23 cellular contexts compared by ENCODE assay signal in the genomic region with DNA sequence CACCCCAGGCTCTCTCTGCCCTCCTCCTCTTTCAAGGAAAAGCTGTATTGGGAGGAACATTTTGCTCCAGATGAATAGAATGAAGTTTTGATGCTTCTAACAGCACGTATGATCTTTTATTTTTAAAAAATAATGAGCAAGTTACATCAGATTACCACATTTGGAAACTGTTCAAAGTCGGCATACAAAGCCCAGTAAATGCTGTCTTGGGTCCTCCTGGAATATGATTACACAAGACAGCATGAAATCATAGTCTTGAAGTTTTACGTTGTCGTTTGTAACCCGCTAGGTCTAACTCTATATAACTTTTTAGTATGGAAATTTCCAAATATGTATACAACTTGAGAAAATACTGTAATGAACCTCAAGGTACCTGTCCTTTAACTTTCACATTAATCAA.
DNase-seq lines count a peak whose midpoint lies in the region; ATAC-seq and TF ChIP-seq lines count a peak whose summit lies in the region.
"Had no signal": no experiment of that assay in that cellular context is flagged by ENCODE, and none has a peak within 500 bp of the region (broad histone marks: within the 10 kb centered on the region; RNA-seq: fewer than 3 reads in every experiment).

No MANE protein-coding gene starts in this region.

- H3K27ac Mint-ChIP-seq in activated naive CD4-positive, alpha-beta T cell treated with anti-CD3 and anti-CD28 coated beads for 36 hours, result no peak overlapping the region
- H3K27ac Mint-ChIP-seq in effector memory CD8-positive, alpha-beta T cell, result no peak overlapping the region
- H3K27ac Mint-ChIP-seq: activated CD8-positive, alpha-beta T cell treated with anti-CD3 and anti-CD28 coated beads, Interleukin-2, amount 10 ng/mL, durations not matched to agents 7 days and 5 days; naive thymus-derived CD8-positive, alpha-beta T cell had no signal

- TF ChIP-seq CTCF in right atrium auricular region (IDR thresholded peaks at IDR 0.05) (no peak), fibroblast of mammary gland (conservative IDR thresholded peaks at IDR 0.05; ENCODE audit: control insufficient read depth, insufficient read depth, low read depth, low read length) (no peak)

- DNase-seq in Right ventricle myocardium inferior (ENCODE audit: missing footprints) (no peak), right atrium auricular region (ENCODE audit: low spot score) (no peak), fibroblast of mammary gland (ENCODE audit: low read depth) (peak; percentile 81), stromal cell of bone marrow (ENCODE audit: low read depth) (peak; percentile 66), NCI-H2029 (lab: John Stamatoyannopoulos, UW) (no peak)
- DNase-seq in activated naive CD4-positive, alpha-beta T cell treated with anti-CD3 and anti-CD28 coated beads for 36 hours, result no peak
- DNase-seq in effector memory CD8-positive, alpha-beta T cell, result no peak
- DNase-seq: activated CD4-positive, CD25-positive, alpha-beta regulatory T cell treated with anti-CD3 and anti-CD28 coated beads, Interleukin-2, amount 50 U/mL, for 72 hours; activated CD8-positive, alpha-beta T cell treated with anti-CD3 and anti-CD28 coated beads, Interleukin-2, amount 10 ng/mL, durations not matched to agents 7 days and 5 days; activated effector memory CD4-positive, alpha-beta T cell treated with anti-CD3 and anti-CD28 coated beads, Interleukin-2, amount 50 U/mL, for 16 hours; activated T-cell treated with anti-CD3 and anti-CD28 coated beads for 4 hours; body of pancreas; DND-41; KG1; MM.1S; naive thymus-derived CD8-positive, alpha-beta T cell; NCI-H1436; ovary; Peyer's patch had no signal

- H3K4me1 ChIP-seq in right atrium auricular region (peaks cover 0 to 17% of the 10 kb centered on the region in 2 donors), muscle layer of duodenum (ENCODE audit: control insufficient read depth in 1 of 2, insufficient read depth in 2 of 2, low read length in 2 of 2) (no peaks in the 10 kb centered on the region)
- H3K4me1 ChIP-seq: BLaER1, body of pancreas, Peyer's patch had no signal

- H3K27ac ChIP-seq in right atrium auricular region (peak overlapping the region in 1 of 2 donors; percentile 33), muscle layer of duodenum (ENCODE audit: low read length) (peak overlapping the region; percentile 64)
- H3K27ac ChIP-seq: BLaER1, body of pancreas, epithelial cell of prostate, ovary, SJCRH30 had no signal

- CTCF ChIA-PET in activated naive CD4-positive, alpha-beta T cell treated with anti-CD3 and anti-CD28 coated beads for 36 hours (lab: Charles Lee), result interaction anchor here (1.5 kb wide), 1 partner anchor 12 kb away, joined by 6 read pairs; no protein-coding TSS in a partner anchor

- H3K27me3 ChIP-seq in right atrium auricular region, result no peaks in the 10 kb centered on the region
- no peaks in the 10 kb centered on the region for H3K27me3 ChIP-seq in muscle layer of duodenum (ENCODE audit: low read depth, low read length)
- H3K27me3 ChIP-seq: BLaER1, body of pancreas, ovary, Peyer's patch, SJCRH30 had no signal

- ATAC-seq in Right ventricle myocardium inferior, result peak; percentile 44
- ATAC-seq in effector memory CD8-positive, alpha-beta T cell (replicated peaks), result no peak
- ATAC-seq: activated CD8-positive, alpha-beta T cell treated with anti-CD3 and anti-CD28 coated beads, Interleukin-2, amount 10 ng/mL, durations not matched to agents 7 days and 5 days; body of pancreas; naive thymus-derived CD8-positive, alpha-beta T cell had no signal

- H3K4me3 ChIP-seq in right atrium auricular region (no peak overlapping the region), fibroblast of mammary gland (ENCODE audit: control insufficient read depth, low read depth, low read length) (no peak overlapping the region), muscle layer of duodenum (ENCODE audit: low read depth in 1 of 2, low read length in 2 of 2) (no peak overlapping the region)
- H3K4me3 ChIP-seq: BLaER1, body of pancreas, ovary, Peyer's patch, SJCRH30 had no signal

- H3K4me1 Mint-ChIP-seq in activated naive CD4-positive, alpha-beta T cell treated with anti-CD3 and anti-CD28 coated beads for 36 hours (ENCODE audit: low read depth), result no peaks in the 10 kb centered on the region
- H3K4me1 Mint-ChIP-seq in effector memory CD8-positive, alpha-beta T cell (ENCODE audit: low read depth in 2 of 2), result no peaks in the 10 kb centered on the region
- H3K4me1 Mint-ChIP-seq: naive thymus-derived CD8-positive, alpha-beta T cell had no signal

- no peak overlapping the region for H3K4me3 Mint-ChIP-seq in activated naive CD4-positive, alpha-beta T cell treated with anti-CD3 and anti-CD28 coated beads for 36 hours
- no peak overlapping the region for H3K4me3 Mint-ChIP-seq in effector memory CD8-positive, alpha-beta T cell
- H3K4me3 Mint-ChIP-seq: activated CD8-positive, alpha-beta T cell treated with anti-CD3 and anti-CD28 coated beads, Interleukin-2, amount 10 ng/mL, durations not matched to agents 7 days and 5 days; naive thymus-derived CD8-positive, alpha-beta T cell had no signal

- H3K9me3 ChIP-seq in right atrium auricular region (no peaks in the 10 kb centered on the region), muscle layer of duodenum (ENCODE audit: control insufficient read depth in 1 of 2, low read length in 2 of 2) (peaks cover 0 to 2% of the 10 kb centered on the region in 2 donors)
- H3K9me3 ChIP-seq: body of pancreas, ovary, Peyer's patch, SJCRH30 had no signal

- no peaks in the 10 kb centered on the region for H3K36me3 Mint-ChIP-seq in activated naive CD4-positive, alpha-beta T cell treated with anti-CD3 and anti-CD28 coated beads for 36 hours (ENCODE audit: low read depth)
- no peaks in the 10 kb centered on the region for H3K36me3 Mint-ChIP-seq in effector memory CD8-positive, alpha-beta T cell (ENCODE audit: insufficient read depth)
- H3K36me3 Mint-ChIP-seq: naive thymus-derived CD8-positive, alpha-beta T cell had no signal

- H3K9me3 Mint-ChIP-seq in activated naive CD4-positive, alpha-beta T cell treated with anti-CD3 and anti-CD28 coated beads for 36 hours, result no peaks in the 10 kb centered on the region
- peaks cover 0 to 2% of the 10 kb centered on the region in 2 donors for H3K9me3 Mint-ChIP-seq in effector memory CD8-positive, alpha-beta T cell

- intact Hi-C loops in Right ventricle myocardium inferior (cut with DNase I), result loop anchor here (5.0 kb wide), 2 partner anchors 172 to 388 kb away; a partner anchor contains a TSS
- intact Hi-C loops in activated naive CD4-positive, alpha-beta T cell treated with anti-CD3 and anti-CD28 coated beads for 36 hours (cut with micrococcal nuclease), result loop anchor here (1.0 to 5.0 kb wide), 2 partner anchors 170 to 477 kb away; a partner anchor contains a TSS

- H3K36me3 ChIP-seq in right atrium auricular region (no peaks in the 10 kb centered on the region), muscle layer of duodenum (ENCODE audit: control insufficient read depth in 1 of 2, insufficient read depth in 2 of 2, low read length in 2 of 2) (no peaks in the 10 kb centered on the region)
- H3K36me3 ChIP-seq: BLaER1, ovary, Peyer's patch, SJCRH30 had no signal

- H3K27me3 Mint-ChIP-seq in activated naive CD4-positive, alpha-beta T cell treated with anti-CD3 and anti-CD28 coated beads for 36 hours (ENCODE audit: low read depth), result peaks cover 2% of the 10 kb centered on the region
- peaks cover 8 to 16% of the 10 kb centered on the region in 2 donors for H3K27me3 Mint-ChIP-seq in effector memory CD8-positive, alpha-beta T cell

Comparison
In these comparisons a context has a peak if more than half of its experiments do, and no peak if none do; other contexts are left out.
1. DNase-seq: peak in fibroblast of mammary gland (single experiment) and stromal cell of bone marrow (single experiment); none in Right ventricle myocardium inferior (single experiment), right atrium auricular region (single experiment), activated naive CD4-positive, alpha-beta T cell treated with anti-CD3 and anti-CD28 coated beads for 36 hours (single experiment), NCI-H2029 (single experiment) and effector memory CD8-positive, alpha-beta T cell (0 of 3).